7 cellular contexts compared by ENCODE assay signal in the genomic region with DNA sequence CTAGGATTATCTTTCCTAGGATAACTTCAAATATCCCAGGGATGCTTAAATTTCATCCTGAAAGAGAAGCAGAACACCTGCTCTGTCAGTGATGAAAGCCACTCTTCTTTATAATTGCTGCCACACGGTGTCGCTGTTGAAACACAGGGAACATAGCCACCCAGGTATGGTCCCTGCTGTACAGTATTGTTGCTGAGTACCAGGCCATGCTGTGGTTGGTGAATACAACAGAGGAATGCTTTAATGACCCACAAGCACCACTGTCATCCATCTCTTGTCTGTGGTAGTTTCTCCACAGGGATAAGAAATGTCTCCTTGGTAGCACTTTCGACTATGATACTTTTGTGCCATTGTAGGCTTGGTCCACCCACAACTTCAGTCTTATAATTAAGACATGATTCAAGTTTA.
DNase-seq lines count a peak whose midpoint lies in the region; ATAC-seq, FAIRE-seq and TF ChIP-seq lines count a peak whose summit lies in the region.

No MANE protein-coding gene starts in this region.

- no peaks in the 10 kb centered on the region for H3K36me3 ChIP-seq in brain microvascular endothelial cell (replicated peaks)

- peak; percentile 14 for DNase-seq in GM12891 (ENCODE audit: insufficient read length, low spot score)
- peak; percentile 49 for DNase-seq in NCI-H187 treated with DMSO at 0.1 percent for 48 hours (lab: John Stamatoyannopoulos, UW)
- peak; percentile 14 for DNase-seq in UCSD-AML1 (lab: John Stamatoyannopoulos, UW; ENCODE audit: unreplicated experiment)
- DNase-seq in brain microvascular endothelial cell: peak; percentile 55
- DNase-seq in inferior parietal cortex (ENCODE audit: extremely low spot score): peak; percentile 84
- peak; percentile 12 to 49 for DNase-seq in stimulated activated CD4-positive, alpha-beta T cell treated with anti-CD3 and anti-CD28 coated beads, Interleukin-1b, Interleukin-23, amount 100 ng/mL, for 1 hour (ENCODE audit: low read depth in 2 of 2)

- no peak overlapping the region for H3K27ac ChIP-seq in brain microvascular endothelial cell

- no peaks in the 10 kb centered on the region for H3K27me3 ChIP-seq in brain microvascular endothelial cell (replicated peaks)

- H3K4me3 ChIP-seq in brain microvascular endothelial cell (ENCODE audit: low read depth, low read length): no peak overlapping the region

- no peak for TF ChIP-seq POLR2A in GM12891 (IDR thresholded peaks at IDR 0.05; ENCODE audit: low read depth, low read length)

- in situ Hi-C loops in brain microvascular endothelial cell (cut with HindIII; ENCODE audit: low pct_ligation_motif_present, low sequenced_read_pairs): no loop called here

- peak; percentile 84 for TF ChIP-seq CTCF in brain microvascular endothelial cell (IDR thresholded peaks at IDR 0.05; ENCODE audit: low read depth, low read length, missing control alignments)

- ATAC-seq in HG02678 (IDR thresholded peaks at IDR 0.05; ENCODE audit: unreplicated experiment): peak; percentile 78

- peak; percentile 98 for FAIRE-seq in GM12891 (lab: Jason Lieb, UNC)

TF ChIP-seq in GM12891, 5 proteins besides CTCF, POLR2A, EP300 and RAD21:
- TF ChIP-seq SPI1 (IDR thresholded peaks at IDR 0.05; ENCODE audit: low read depth, low read length): no peak
- TF ChIP-seq TAF1 (IDR thresholded peaks at IDR 0.05; ENCODE audit: low read depth, low read length): no peak
- TF ChIP-seq POU2F2 (IDR thresholded peaks at IDR 0.05; ENCODE audit: low read depth, low read length): no peak
- TF ChIP-seq PAX5 (IDR thresholded peaks at IDR 0.05; ENCODE audit: insufficient read depth, low read length, severe bottlenecking): no peak
- TF ChIP-seq POLR2AphosphoS5 (IDR thresholded peaks at IDR 0.05; ENCODE audit: low read depth, low read length): no peak

Comparison
In these comparisons a context has a peak if more than half of its experiments do, and no peak if none do; other contexts are left out.
1. DNase-seq: peak in every context shown above with its lines; median percentile 84 in inferior parietal cortex; 55 in brain microvascular endothelial cell; 49 in NCI-H187 treated with DMSO at 0.1 percent for 48 hours; 30 in stimulated activated CD4-positive, alpha-beta T cell treated with anti-CD3 and anti-CD28 coated beads, Interleukin-1b, Interleukin-23, amount 100 ng/mL, for 1 hour; 14 in GM12891; 14 in UCSD-AML1.